ENCODE assay signal across 7 cellular contexts in genomic region chr3:46538803-46539442, GRCh38. TPM values are rescaled to one million over a fixed set of nuclear protein-coding genes. Genes with fewer than 3 reads are reported as not detected.
DNase-seq lines count a peak whose midpoint lies in the region; ATAC-seq, FAIRE-seq and TF ChIP-seq lines count a peak whose summit lies in the region.

No MANE protein-coding gene starts in this region.

- H3K79me2 ChIP-seq in keratinocyte (ENCODE audit: control insufficient read depth, insufficient read depth, low read length): no peaks in the 10 kb centered on the region

- peak overlapping the region; percentile 4 for H2AFZ ChIP-seq in keratinocyte (ENCODE audit: control insufficient read depth, low read length)

- no peaks in the 10 kb centered on the region for H3K36me3 ChIP-seq in keratinocyte (ENCODE audit: control insufficient read depth in 2 of 2, extremely low read depth in 1 of 2, insufficient read depth in 2 of 2, low read length in 2 of 2)

- FAIRE-seq in keratinocyte (lab: Jason Lieb, UNC): no peak

- peak overlapping the region; percentile 8 for H3K4me2 ChIP-seq in keratinocyte (ENCODE audit: control insufficient read depth, extremely low read depth, insufficient read depth, low read depth, low read length)

- peaks cover 5% of the 10 kb centered on the region for H3K4me1 ChIP-seq in keratinocyte (ENCODE audit: control insufficient read depth, extremely low read depth, insufficient read depth, low read length)

- no peak overlapping the region for H3K4me3 ChIP-seq in keratinocyte (ENCODE audit: control insufficient read depth in 2 of 3, extremely low read depth in 1 of 3, insufficient read depth in 2 of 3, low read depth in 1 of 3, low read length in 3 of 3)

- no peak overlapping the region for H3K9ac ChIP-seq in keratinocyte (ENCODE audit: control insufficient read depth, extremely low read depth, insufficient read depth, low read length)

- H4K20me1 ChIP-seq in keratinocyte (ENCODE audit: control insufficient read depth, extremely low read depth, insufficient read depth, low read length): no peaks in the 10 kb centered on the region

- H3K9me1 ChIP-seq in keratinocyte (ENCODE audit: control insufficient read depth, extremely low read depth, insufficient read depth, low read length): no peaks in the 10 kb centered on the region

- H3K27ac ChIP-seq in keratinocyte (ENCODE audit: control insufficient read depth, insufficient read depth, low read length): no peak overlapping the region

- H3K9me3 ChIP-seq in keratinocyte (ENCODE audit: control insufficient read depth, low read depth, low read length): no peaks in the 10 kb centered on the region

- no peaks in the 10 kb centered on the region for H3K27me3 ChIP-seq in keratinocyte (ENCODE audit: control insufficient read depth, extremely low read depth, insufficient read depth, low read length)

- no peak for TF ChIP-seq CTCF in keratinocyte (optimal IDR thresholded peaks at IDR 0.05 in 1 of 3, IDR thresholded peaks at IDR 0.05 in 1 of 3, conservative IDR thresholded peaks at IDR 0.05 in 1 of 3; ENCODE audit: extremely low read depth in 1 of 3, insufficient read depth in 2 of 3, low read length in 3 of 3)

- DNase-seq in SIG-M5 (lab: John Stamatoyannopoulos, UW): peak; percentile 23
- DNase-seq in activated gamma-delta T cell treated with anti-CD3 and anti-CD28 coated beads, Interleukin-2, amount 50 U/mL, for 16 hours (ENCODE audit: low read depth): peak; percentile 73
- no peak for DNase-seq in keratinocyte (ENCODE audit: low read depth, low spot score)
- peak; percentile 56 to 70 for DNase-seq in stimulated activated CD8-positive, alpha-beta memory T cell treated with anti-CD3 and anti-CD28 coated beads, Interleukin-2, amount 100 ng/mL, for 1 hour (ENCODE audit: low read depth in 2 of 2)
- no peak for DNase-seq in T1000 (lab: John Stamatoyannopoulos, UW)

- dilution Hi-C loops in keratinocyte (cut with MboI; ENCODE audit: extremely low pct_ligation_motif_present, low sequenced_read_pairs): no loop called here

- ATAC-seq in GM18907 (IDR thresholded peaks at IDR 0.05; ENCODE audit: unreplicated experiment) (peak; percentile 76), HG03039 (IDR thresholded peaks at IDR 0.05; ENCODE audit: unreplicated experiment) (peak; percentile 74)

RNA-seq across cellular contexts. Expression of gene LRRC2, which starts 27.2 kb away (rescaled TPM):
- polyA plus RNA-seq in keratinocyte: 0.17 to 0.58 TPM (median 0.51 TPM) in 3 replicates
- polyA plus RNA-seq in keratinocyte (2011; ENCODE audit: low read depth): 0.16 TPM
- 0.29 and 0.41 TPM in 2 replicates for polyA plus RNA-seq in keratinocyte (2011; cell fraction: cytosol; rRNA removed)
- 0.28 and 0.29 TPM in 2 replicates for polyA plus RNA-seq in keratinocyte (2011; cell fraction: nucleus; rRNA removed)
- 0.08 and 0.37 TPM in 2 replicates for polyA plus RNA-seq in keratinocyte (2012; ENCODE audit: low replicate concordance)
- polyA minus RNA-seq in keratinocyte: 0.07 to 0.13 TPM in 2 of 3 replicates, not detected in the other
- polyA minus RNA-seq in keratinocyte (2011; cell fraction: cytosol; rRNA and poly(A)+ RNA removed): not detected
- polyA minus RNA-seq in keratinocyte (2011; cell fraction: nucleus; rRNA and poly(A)+ RNA removed): 0.23 TPM in 1 of 2 replicates, not detected in the other

RNA-seq across cellular contexts. Expression of gene RTP3, which starts 41.1 kb away (rescaled TPM):
- not detected in 3 replicates for polyA plus RNA-seq in keratinocyte
- not detected for polyA plus RNA-seq in keratinocyte (2011; ENCODE audit: low read depth)
- not detected in 2 replicates for polyA plus RNA-seq in keratinocyte (2011; cell fraction: cytosol; rRNA removed)
- polyA plus RNA-seq in keratinocyte (2011; cell fraction: nucleus; rRNA removed): not detected in 2 replicates
- polyA plus RNA-seq in keratinocyte (2012; ENCODE audit: low replicate concordance): not detected in 2 replicates
- polyA minus RNA-seq in keratinocyte: not detected in 3 replicates
- not detected for polyA minus RNA-seq in keratinocyte (2011; cell fraction: cytosol; rRNA and poly(A)+ RNA removed)
- polyA minus RNA-seq in keratinocyte (2011; cell fraction: nucleus; rRNA and poly(A)+ RNA removed): not detected in 2 replicates

Comparison
In these comparisons a context has a peak if more than half of its experiments do, and no peak if none do; other contexts are left out.
1. DNase-seq: peak in SIG-M5 (single experiment), activated gamma-delta T cell treated with anti-CD3 and anti-CD28 coated beads, Interleukin-2, amount 50 U/mL, for 16 hours (single experiment) and stimulated activated CD8-positive, alpha-beta memory T cell treated with anti-CD3 and anti-CD28 coated beads, Interleukin-2, amount 100 ng/mL, for 1 hour (2 of 2); none in keratinocyte (single experiment) and T1000 (single experiment).